Comparison of ENCODE assay signal across 8 cellular contexts in genomic region chr5:91379602-91380490, GRCh38. TPM values are rescaled to one million over a fixed set of nuclear protein-coding genes. Genes with fewer than 3 reads are reported as not detected.
A peak's percentile ranks its signal among the peaks of the same experiment; 100 is the strongest.
DNase-seq lines count a peak whose midpoint lies in the region; ATAC-seq and TF ChIP-seq lines count a peak whose summit lies in the region.

No MANE protein-coding gene starts in this region.

- no peaks in the 10 kb centered on the region for H3K27me3 ChIP-seq in right lobe of liver

- no peaks in the 10 kb centered on the region for H3K9me3 ChIP-seq in right lobe of liver

- H3K27ac ChIP-seq in right lobe of liver, result peak overlapping the region; percentile 99 to 100 (median 99)

- intact Hi-C loops in right lobe of liver (cut with DNase I), result no loop called here

- WGBS in right lobe of liver (ENCODE audit: insufficient coverage, low coverage, low lambda C conversion rate, missing lambda C conversion rate), result under 1% methylated on average over 29 of the region's 73 CpGs

- ATAC-seq in GM19395 (IDR thresholded peaks at IDR 0.05; ENCODE audit: unreplicated experiment), result peak; percentile 54
- peak; percentile 49 for ATAC-seq in HG03558 (IDR thresholded peaks at IDR 0.05; ENCODE audit: extremely low read depth, unreplicated experiment)
- ATAC-seq in right lobe of liver, result peak; percentile 55 to 74 (median 70)

- H3K36me3 ChIP-seq in right lobe of liver, result peaks cover 0 to 40% (median 19%) of the 10 kb centered on the region in 4 donors

- H3K4me1 ChIP-seq in right lobe of liver, result peaks cover 0 to 16% (median 0%) of the 10 kb centered on the region in 4 donors

- H3K4me3 ChIP-seq in right lobe of liver, result peak overlapping the region; percentile 66 to 74 (median 70)

- peak; percentile 76 for TF ChIP-seq POLR2A in right lobe of liver (IDR thresholded peaks at IDR 0.05)

- TF ChIP-seq CTCF in right lobe of liver (IDR thresholded peaks at IDR 0.05), result no peak

- DNase-seq in C1 segment of cervical spinal cord (lab: John Stamatoyannopoulos, UW) (peak; percentile 63 to 97 (median 89)), NCI-H748 treated with DMSO at 0.1 percent for 48 hours (lab: John Stamatoyannopoulos, UW) (peak; percentile 90), dermis blood vessel endothelial cell (peak; percentile 94), right lobe of liver (peak; percentile 95 to 97 (median 96))
- peak; percentile 93 for DNase-seq in activated CD4-positive, alpha-beta T cell treated with anti-CD3 and anti-CD28 coated beads, Interleukin-2, amount 50 U/mL, for 48 hours
- peak; percentile 94 for DNase-seq in stimulated activated CD4-positive, alpha-beta T cell treated with anti-CD3 and anti-CD28 coated beads, Interleukin-4, amount 100 ng/mL, for 24 hours

RNA-seq across cellular contexts. Expression of gene ARRDC3, which starts 3.3 kb away (rescaled TPM):
- 81.0 and 94.4 TPM in 2 replicates for total RNA-seq in dermis blood vessel endothelial cell
- total RNA-seq in right lobe of liver, result 10 to 100 TPM; 14.3 to 96.9 (median 46.0) TPM

Comparison
In these comparisons a context has a peak if more than half of its experiments do, and no peak if none do; other contexts are left out.
1. Peak in every context shown above with its lines: DNase-seq, ATAC-seq, H3K4me3 ChIP-seq and H3K27ac ChIP-seq.